In genomic region chr18:1680108-1680507, GRCh38 we compare ENCODE assay signal across 23 cellular contexts.
"Had no signal": no experiment of that assay in that cellular context is flagged by ENCODE, and none has a peak within 500 bp of the region (broad histone marks: within the 10 kb centered on the region; RNA-seq: fewer than 3 reads in every experiment).

No MANE protein-coding gene starts in this region.

- H3K4me3 ChIP-seq: stomach, suprapubic skin, testis, thoracic aorta, thyroid gland, tibial artery, tibial nerve, transverse colon, upper lobe of left lung, upper lobe of right lung, uterus, vagina had no signal

- H3K36me3 ChIP-seq: stomach, suprapubic skin, thoracic aorta, thyroid gland, tibial artery, tibial nerve, transverse colon, upper lobe of left lung, upper lobe of right lung, uterus, vagina had no signal

- H3K27me3 ChIP-seq: stomach, suprapubic skin, testis, thyroid gland, tibial artery, tibial nerve, transverse colon, upper lobe of left lung, upper lobe of right lung, uterus, vagina had no signal

- H3K9me3 ChIP-seq: stomach, suprapubic skin, testis, thoracic aorta, thyroid gland, tibial artery, tibial nerve, transverse colon, upper lobe of left lung, upper lobe of right lung, uterus, vagina had no signal

- H3K27ac ChIP-seq: stomach, suprapubic skin, testis, thoracic aorta, thyroid gland, tibial artery, tibial nerve, transverse colon, upper lobe of left lung, upper lobe of right lung, uterus, vagina had no signal

- DNase-seq: stimulated activated CD4-positive, alpha-beta T cell treated with anti-CD3 and anti-CD28 coated beads, Interleukin-4, amount 100 ng/mL, for 1 hour; stimulated activated CD4-positive, alpha-beta T cell treated with anti-CD3 and anti-CD28 coated beads, Interleukin-4, amount 100 ng/mL, for 24 hours; stimulated activated CD4-positive, alpha-beta T cell treated with anti-CD3 and anti-CD28 coated beads, Interleukin-4, amount 100 ng/mL, for 4 hours; stimulated activated CD8-positive, alpha-beta memory T cell treated with anti-CD3 and anti-CD28 coated beads, Interleukin-4, amount 100 ng/mL, for 48 hours; stimulated activated naive B cell treated with anti-CD40 and anti-IgM and Interleukin-4, amounts not matched to agents 10 μg/mL and 1 μg/mL and 100 μg/mL, for 72 hours; stimulated activated naive CD4-positive, alpha-beta T cell; stimulated activated naive CD4-positive, alpha-beta T cell treated with Interleukin-2 at 50 U/mL for 16 hours; stimulated activated naive CD8-positive, alpha-beta T cell treated with anti-CD3 and anti-CD28 coated beads, Interleukin-15, amount 100 ng/mL, for 72 hours; stimulated activated naive CD8-positive, alpha-beta T cell treated with anti-CD3 and anti-CD28 coated beads, Interleukin-15, Interleukin-2, amounts not matched to agents 100 U/mL and 50 U/mL, for 24 hours; stomach; substantia nigra; testis; thyroid gland; tibial artery; transverse colon; trophoblast cell; upper lobe of left lung; upper lobe of right lung; uterus had no signal
